Comparison of ENCODE assay signal across 1 cellular context in the genomic region with DNA sequence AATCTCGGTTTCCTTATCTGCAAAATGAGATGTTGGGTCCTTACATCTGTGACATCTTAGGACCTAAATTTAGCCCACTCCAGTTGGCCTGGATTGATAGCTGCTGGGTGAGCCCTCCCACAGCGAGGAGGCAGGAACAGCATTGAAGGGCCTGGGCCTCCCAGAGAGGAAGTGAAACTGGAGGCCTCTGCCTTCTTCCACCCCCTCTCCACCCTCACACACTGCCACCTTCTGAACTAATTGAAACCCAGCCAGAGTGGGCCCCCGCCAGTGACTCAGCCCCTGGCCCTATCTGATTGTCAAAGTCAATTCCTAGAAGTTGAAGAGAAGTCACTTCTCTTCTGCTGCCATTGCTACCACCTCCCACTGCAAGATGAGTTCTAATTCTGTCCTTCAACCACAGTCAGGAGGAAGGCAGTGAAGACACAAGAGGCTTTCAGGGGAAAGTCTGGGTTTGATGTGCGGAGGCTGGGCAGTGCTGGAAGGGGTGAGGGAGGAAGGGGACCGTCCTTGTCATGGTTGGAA.
TF ChIP-seq lines count a peak whose summit lies in the region.

No MANE protein-coding gene starts in this region.

TF ChIP-seq in GM12878, 131 proteins besides CTCF, POLR2A, EP300 and RAD21 (continued from another document and continues in another):
- TF ChIP-seq, protein P1, sequence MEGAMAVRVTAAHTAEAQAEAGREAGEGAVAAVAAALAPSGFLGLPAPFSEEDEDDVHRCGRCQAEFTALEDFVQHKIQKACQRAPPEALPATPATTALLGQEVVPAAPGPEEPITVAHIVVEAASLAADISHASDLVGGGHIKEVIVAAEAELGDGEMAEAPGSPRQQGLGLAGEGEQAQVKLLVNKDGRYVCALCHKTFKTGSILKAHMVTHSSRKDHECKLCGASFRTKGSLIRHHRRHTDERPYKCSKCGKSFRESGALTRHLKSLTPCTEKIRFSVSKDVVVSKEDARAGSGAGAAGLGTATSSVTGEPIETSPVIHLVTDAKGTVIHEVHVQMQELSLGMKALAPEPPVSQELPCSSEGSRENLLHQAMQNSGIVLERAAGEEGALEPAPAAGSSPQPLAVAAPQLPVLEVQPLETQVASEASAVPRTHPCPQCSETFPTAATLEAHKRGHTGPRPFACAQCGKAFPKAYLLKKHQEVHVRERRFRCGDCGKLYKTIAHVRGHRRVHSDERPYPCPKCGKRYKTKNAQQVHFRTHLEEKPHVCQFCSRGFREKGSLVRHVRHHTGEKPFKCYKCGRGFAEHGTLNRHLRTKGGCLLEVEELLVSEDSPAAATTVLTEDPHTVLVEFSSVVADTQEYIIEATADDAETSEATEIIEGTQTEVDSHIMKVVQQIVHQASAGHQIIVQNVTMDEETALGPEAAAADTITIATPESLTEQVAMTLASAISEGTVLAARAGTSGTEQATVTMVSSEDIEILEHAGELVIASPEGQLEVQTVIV (IDR thresholded peaks at IDR 0.05; ENCODE audit: borderline replicate concordance, partially characterized antibody) = no peak
- TF ChIP-seq SREBF2 (IDR thresholded peaks at IDR 0.05; ENCODE audit: low read length) = no peak
- no peak for TF ChIP-seq GABPA (IDR thresholded peaks at IDR 0.05; ENCODE audit: low read depth)
- TF ChIP-seq, protein P2, sequence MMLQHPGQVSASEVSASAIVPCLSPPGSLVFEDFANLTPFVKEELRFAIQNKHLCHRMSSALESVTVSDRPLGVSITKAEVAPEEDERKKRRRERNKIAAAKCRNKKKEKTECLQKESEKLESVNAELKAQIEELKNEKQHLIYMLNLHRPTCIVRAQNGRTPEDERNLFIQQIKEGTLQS (IDR thresholded peaks at IDR 0.05; ENCODE audit: borderline replicate concordance, extremely low read depth, low read depth, low read length) = no peak
- TF ChIP-seq RAD51 (IDR thresholded peaks at IDR 0.05) = no peak
- peak; percentile 85 for TF ChIP-seq CHD2 (IDR thresholded peaks at IDR 0.05; ENCODE audit: borderline replicate concordance, low read depth, low read length)
- TF ChIP-seq IRF4 (IDR thresholded peaks at IDR 0.05; ENCODE audit: low read depth, low read length) = peak; percentile 99
- TF ChIP-seq SRF (IDR thresholded peaks at IDR 0.05; ENCODE audit: low read depth in 2 of 2, low read length in 2 of 2) = peak in 1 of 2 experiments; percentile 79; a peak in 2 of 4 replicates
- TF ChIP-seq, protein P3, sequence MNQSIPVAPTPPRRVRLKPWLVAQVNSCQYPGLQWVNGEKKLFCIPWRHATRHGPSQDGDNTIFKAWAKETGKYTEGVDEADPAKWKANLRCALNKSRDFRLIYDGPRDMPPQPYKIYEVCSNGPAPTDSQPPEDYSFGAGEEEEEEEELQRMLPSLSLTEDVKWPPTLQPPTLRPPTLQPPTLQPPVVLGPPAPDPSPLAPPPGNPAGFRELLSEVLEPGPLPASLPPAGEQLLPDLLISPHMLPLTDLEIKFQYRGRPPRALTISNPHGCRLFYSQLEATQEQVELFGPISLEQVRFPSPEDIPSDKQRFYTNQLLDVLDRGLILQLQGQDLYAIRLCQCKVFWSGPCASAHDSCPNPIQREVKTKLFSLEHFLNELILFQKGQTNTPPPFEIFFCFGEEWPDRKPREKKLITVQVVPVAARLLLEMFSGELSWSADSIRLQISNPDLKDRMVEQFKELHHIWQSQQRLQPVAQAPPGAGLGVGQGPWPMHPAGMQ (IDR thresholded peaks at IDR 0.05; ENCODE audit: borderline replicate concordance) = no peak
- no peak for TF ChIP-seq PAX8 (IDR thresholded peaks at IDR 0.05)
- no peak for TF ChIP-seq YBX1 (IDR thresholded peaks at IDR 0.05)
- peak; percentile 97 for TF ChIP-seq NR2F1 (conservative IDR thresholded peaks at IDR 0.05)
- TF ChIP-seq BRCA1 (IDR thresholded peaks at IDR 0.05; ENCODE audit: low read depth, low read length) = no peak
- TF ChIP-seq, protein P4, sequence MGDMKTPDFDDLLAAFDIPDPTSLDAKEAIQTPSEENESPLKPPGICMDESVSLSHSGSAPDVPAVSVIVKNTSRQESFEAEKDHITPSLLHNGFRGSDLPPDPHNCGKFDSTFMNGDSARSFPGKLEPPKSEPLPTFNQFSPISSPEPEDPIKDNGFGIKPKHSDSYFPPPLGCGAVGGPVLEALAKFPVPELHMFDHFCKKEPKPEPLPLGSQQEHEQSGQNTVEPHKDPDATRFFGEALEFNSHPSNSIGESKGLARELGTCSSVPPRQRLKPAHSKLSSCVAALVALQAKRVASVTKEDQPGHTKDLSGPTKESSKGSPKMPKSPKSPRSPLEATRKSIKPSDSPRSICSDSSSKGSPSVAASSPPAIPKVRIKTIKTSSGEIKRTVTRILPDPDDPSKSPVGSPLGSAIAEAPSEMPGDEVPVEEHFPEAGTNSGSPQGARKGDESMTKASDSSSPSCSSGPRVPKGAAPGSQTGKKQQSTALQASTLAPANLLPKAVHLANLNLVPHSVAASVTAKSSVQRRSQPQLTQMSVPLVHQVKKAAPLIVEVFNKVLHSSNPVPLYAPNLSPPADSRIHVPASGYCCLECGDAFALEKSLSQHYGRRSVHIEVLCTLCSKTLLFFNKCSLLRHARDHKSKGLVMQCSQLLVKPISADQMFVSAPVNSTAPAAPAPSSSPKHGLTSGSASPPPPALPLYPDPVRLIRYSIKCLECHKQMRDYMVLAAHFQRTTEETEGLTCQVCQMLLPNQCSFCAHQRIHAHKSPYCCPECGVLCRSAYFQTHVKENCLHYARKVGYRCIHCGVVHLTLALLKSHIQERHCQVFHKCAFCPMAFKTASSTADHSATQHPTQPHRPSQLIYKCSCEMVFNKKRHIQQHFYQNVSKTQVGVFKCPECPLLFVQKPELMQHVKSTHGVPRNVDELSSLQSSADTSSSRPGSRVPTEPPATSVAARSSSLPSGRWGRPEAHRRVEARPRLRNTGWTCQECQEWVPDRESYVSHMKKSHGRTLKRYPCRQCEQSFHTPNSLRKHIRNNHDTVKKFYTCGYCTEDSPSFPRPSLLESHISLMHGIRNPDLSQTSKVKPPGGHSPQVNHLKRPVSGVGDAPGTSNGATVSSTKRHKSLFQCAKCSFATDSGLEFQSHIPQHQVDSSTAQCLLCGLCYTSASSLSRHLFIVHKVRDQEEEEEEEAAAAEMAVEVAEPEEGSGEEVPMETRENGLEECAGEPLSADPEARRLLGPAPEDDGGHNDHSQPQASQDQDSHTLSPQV (IDR thresholded peaks at IDR 0.05) = 0 out of 2 replicates have a peak, but pooled peaks have one; percentile 41
- no peak for TF ChIP-seq NR2C2 (IDR thresholded peaks at IDR 0.05; ENCODE audit: borderline replicate concordance, control insufficient read depth, insufficient read length, low read depth)
- peak; percentile 80 to 85 for TF ChIP-seq BHLHE40 (IDR thresholded peaks at IDR 0.05; ENCODE audit: borderline replicate concordance in 1 of 2, low read depth in 2 of 2, low read length in 1 of 2)
- TF ChIP-seq, protein P5, sequence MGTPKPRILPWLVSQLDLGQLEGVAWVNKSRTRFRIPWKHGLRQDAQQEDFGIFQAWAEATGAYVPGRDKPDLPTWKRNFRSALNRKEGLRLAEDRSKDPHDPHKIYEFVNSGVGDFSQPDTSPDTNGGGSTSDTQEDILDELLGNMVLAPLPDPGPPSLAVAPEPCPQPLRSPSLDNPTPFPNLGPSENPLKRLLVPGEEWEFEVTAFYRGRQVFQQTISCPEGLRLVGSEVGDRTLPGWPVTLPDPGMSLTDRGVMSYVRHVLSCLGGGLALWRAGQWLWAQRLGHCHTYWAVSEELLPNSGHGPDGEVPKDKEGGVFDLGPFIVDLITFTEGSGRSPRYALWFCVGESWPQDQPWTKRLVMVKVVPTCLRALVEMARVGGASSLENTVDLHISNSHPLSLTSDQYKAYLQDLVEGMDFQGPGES (IDR thresholded peaks at IDR 0.05) = no peak
- no peak; the same call in 1 of the 2 replicates for TF ChIP-seq TBL1XR1 (IDR thresholded peaks at IDR 0.05; ENCODE audit: low read depth, low read length)
- no peak for TF ChIP-seq ESRRA (IDR thresholded peaks at IDR 0.05; ENCODE audit: low read length)
- peak; percentile 39; the same call in 1 of the 2 replicates for TF ChIP-seq SMC3 (IDR thresholded peaks at IDR 0.05; ENCODE audit: borderline replicate concordance, low read length)
- 0 out of 2 replicates have a peak, but pooled peaks have one; percentile 37 for TF ChIP-seq POLR2AphosphoS2 (IDR thresholded peaks at IDR 0.05; ENCODE audit: low read depth, low read length)
- peak; percentile 37; the same call in 1 of the 2 replicates for TF ChIP-seq WRNIP1 (IDR thresholded peaks at IDR 0.05; ENCODE audit: borderline replicate concordance, low read depth, low read length)
- no peak for TF ChIP-seq HDAC6 (IDR thresholded peaks at IDR 0.05; ENCODE audit: unreplicated experiment)
- peak; percentile 93 for TF ChIP-seq MEF2B (IDR thresholded peaks at IDR 0.05; ENCODE audit: partially characterized antibody, poor library complexity, severe bottlenecking)
- TF ChIP-seq, protein P6, sequence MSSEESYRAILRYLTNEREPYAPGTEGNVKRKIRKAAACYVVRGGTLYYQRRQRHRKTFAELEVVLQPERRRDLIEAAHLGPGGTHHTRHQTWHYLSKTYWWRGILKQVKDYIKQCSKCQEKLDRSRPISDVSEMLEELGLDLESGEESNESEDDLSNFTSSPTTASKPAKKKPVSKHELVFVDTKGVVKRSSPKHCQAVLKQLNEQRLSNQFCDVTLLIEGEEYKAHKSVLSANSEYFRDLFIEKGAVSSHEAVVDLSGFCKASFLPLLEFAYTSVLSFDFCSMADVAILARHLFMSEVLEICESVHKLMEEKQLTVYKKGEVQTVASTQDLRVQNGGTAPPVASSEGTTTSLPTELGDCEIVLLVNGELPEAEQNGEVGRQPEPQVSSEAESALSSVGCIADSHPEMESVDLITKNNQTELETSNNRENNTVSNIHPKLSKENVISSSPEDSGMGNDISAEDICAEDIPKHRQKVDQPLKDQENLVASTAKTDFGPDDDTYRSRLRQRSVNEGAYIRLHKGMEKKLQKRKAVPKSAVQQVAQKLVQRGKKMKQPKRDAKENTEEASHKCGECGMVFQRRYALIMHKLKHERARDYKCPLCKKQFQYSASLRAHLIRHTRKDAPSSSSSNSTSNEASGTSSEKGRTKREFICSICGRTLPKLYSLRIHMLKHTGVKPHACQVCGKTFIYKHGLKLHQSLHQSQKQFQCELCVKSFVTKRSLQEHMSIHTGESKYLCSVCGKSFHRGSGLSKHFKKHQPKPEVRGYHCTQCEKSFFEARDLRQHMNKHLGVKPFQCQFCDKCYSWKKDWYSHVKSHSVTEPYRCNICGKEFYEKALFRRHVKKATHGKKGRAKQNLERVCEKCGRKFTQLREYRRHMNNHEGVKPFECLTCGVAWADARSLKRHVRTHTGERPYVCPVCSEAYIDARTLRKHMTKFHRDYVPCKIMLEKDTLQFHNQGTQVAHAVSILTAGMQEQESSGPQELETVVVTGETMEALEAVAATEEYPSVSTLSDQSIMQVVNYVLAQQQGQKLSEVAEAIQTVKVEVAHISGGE (CRISPR knock-in tag; IDR thresholded peaks at IDR 0.05) = no peak
- TF ChIP-seq BACH1 (IDR thresholded peaks at IDR 0.05; ENCODE audit: borderline replicate concordance) = peak; percentile 96
- TF ChIP-seq, protein P7, sequence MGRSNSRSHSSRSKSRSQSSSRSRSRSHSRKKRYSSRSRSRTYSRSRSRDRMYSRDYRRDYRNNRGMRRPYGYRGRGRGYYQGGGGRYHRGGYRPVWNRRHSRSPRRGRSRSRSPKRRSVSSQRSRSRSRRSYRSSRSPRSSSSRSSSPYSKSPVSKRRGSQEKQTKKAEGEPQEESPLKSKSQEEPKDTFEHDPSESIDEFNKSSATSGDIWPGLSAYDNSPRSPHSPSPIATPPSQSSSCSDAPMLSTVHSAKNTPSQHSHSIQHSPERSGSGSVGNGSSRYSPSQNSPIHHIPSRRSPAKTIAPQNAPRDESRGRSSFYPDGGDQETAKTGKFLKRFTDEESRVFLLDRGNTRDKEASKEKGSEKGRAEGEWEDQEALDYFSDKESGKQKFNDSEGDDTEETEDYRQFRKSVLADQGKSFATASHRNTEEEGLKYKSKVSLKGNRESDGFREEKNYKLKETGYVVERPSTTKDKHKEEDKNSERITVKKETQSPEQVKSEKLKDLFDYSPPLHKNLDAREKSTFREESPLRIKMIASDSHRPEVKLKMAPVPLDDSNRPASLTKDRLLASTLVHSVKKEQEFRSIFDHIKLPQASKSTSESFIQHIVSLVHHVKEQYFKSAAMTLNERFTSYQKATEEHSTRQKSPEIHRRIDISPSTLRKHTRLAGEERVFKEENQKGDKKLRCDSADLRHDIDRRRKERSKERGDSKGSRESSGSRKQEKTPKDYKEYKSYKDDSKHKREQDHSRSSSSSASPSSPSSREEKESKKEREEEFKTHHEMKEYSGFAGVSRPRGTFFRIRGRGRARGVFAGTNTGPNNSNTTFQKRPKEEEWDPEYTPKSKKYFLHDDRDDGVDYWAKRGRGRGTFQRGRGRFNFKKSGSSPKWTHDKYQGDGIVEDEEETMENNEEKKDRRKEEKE (IDR thresholded peaks at IDR 0.05) = no peak
- TF ChIP-seq CREM (IDR thresholded peaks at IDR 0.05; ENCODE audit: low read depth) = peak; percentile 93
- TF ChIP-seq, protein P8, sequence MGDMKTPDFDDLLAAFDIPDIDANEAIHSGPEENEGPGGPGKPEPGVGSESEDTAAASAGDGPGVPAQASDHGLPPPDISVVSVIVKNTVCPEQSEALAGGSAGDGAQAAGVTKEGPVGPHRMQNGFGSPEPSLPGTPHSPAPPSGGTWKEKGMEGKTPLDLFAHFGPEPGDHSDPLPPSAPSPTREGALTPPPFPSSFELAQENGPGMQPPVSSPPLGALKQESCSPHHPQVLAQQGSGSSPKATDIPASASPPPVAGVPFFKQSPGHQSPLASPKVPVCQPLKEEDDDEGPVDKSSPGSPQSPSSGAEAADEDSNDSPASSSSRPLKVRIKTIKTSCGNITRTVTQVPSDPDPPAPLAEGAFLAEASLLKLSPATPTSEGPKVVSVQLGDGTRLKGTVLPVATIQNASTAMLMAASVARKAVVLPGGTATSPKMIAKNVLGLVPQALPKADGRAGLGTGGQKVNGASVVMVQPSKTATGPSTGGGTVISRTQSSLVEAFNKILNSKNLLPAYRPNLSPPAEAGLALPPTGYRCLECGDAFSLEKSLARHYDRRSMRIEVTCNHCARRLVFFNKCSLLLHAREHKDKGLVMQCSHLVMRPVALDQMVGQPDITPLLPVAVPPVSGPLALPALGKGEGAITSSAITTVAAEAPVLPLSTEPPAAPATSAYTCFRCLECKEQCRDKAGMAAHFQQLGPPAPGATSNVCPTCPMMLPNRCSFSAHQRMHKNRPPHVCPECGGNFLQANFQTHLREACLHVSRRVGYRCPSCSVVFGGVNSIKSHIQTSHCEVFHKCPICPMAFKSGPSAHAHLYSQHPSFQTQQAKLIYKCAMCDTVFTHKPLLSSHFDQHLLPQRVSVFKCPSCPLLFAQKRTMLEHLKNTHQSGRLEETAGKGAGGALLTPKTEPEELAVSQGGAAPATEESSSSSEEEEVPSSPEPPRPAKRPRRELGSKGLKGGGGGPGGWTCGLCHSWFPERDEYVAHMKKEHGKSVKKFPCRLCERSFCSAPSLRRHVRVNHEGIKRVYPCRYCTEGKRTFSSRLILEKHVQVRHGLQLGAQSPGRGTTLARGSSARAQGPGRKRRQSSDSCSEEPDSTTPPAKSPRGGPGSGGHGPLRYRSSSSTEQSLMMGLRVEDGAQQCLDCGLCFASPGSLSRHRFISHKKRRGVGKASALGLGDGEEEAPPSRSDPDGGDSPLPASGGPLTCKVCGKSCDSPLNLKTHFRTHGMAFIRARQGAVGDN (IDR thresholded peaks at IDR 0.05) = peak; percentile 95
- TF ChIP-seq YY1 (IDR thresholded peaks at IDR 0.05; ENCODE audit: low read depth, low read length) = peak; percentile 82; the same call in 1 of the 2 replicates
- TF ChIP-seq EGR1 (IDR thresholded peaks at IDR 0.05; ENCODE audit: borderline replicate concordance in 1 of 2, low read depth in 2 of 2, low read length in 2 of 2) = peak in 1 of 2 experiments; percentile 98; a peak in 2 of 3 replicates
- TF ChIP-seq EED (IDR thresholded peaks at IDR 0.05; ENCODE audit: low read depth) = peak; percentile 100
- peak; percentile 79; the same call in 1 of the 2 replicates for TF ChIP-seq ZNF207 (IDR thresholded peaks at IDR 0.05; ENCODE audit: borderline replicate concordance)
- TF ChIP-seq BCL11A (IDR thresholded peaks at IDR 0.05; ENCODE audit: low read depth, low read length) = peak; percentile 92
- no peak for TF ChIP-seq MYB (IDR thresholded peaks at IDR 0.05; ENCODE audit: borderline replicate concordance, low read depth, low read length)
- TF ChIP-seq NFIC (IDR thresholded peaks at IDR 0.05; ENCODE audit: low read depth, low read length) = no peak
- no peak for TF ChIP-seq NRF1 (conservative IDR thresholded peaks at IDR 0.05; ENCODE audit: low read depth, low read length)
